25 cellular contexts compared by ENCODE assay signal in genomic region chr4:55707507-55707906, GRCh38.
"Had no signal": no experiment of that assay in that cellular context is flagged by ENCODE, and none has a peak within 500 bp of the region (broad histone marks: within the 10 kb centered on the region; RNA-seq: fewer than 3 reads in every experiment).

No MANE protein-coding gene starts in this region.

- H3K4me3 ChIP-seq: breast epithelium, coronary artery, MG63 had no signal

- H3K36me3 ChIP-seq: breast epithelium, MG63 had no signal

- H3K9me3 ChIP-seq: breast epithelium, MG63 had no signal

- H3K27me3 ChIP-seq: MG63 had no signal

- DNase-seq: activated CD4-positive, alpha-beta T cell treated with anti-CD3 and anti-CD28 coated beads for 48 hours; activated CD4-positive, alpha-beta T cell treated with anti-CD3 and anti-CD28 coated beads, Interleukin-2, amount 50 U/mL, for 4 hours; activated CD4-positive, CD25-positive, alpha-beta regulatory T cell treated with anti-CD3 and anti-CD28 coated beads, Interleukin-2, amount 50 U/mL, for 72 hours; activated CD8-positive, alpha-beta memory T cell treated with anti-CD3 and anti-CD28 coated beads, Interleukin-2, amount 50 U/mL, for 48 hours; activated CD8-positive, alpha-beta T cell treated with anti-CD3 and anti-CD28 coated beads, Interleukin-2, amount 10 ng/mL, durations not matched to agents 7 days and 5 days; activated naive CD4-positive, alpha-beta T cell; activated T-cell treated with anti-CD3 and anti-CD28 coated beads, Interleukin-2, amount 50 U/mL, for 1 hour; aorta; caudate nucleus; MG63; MV-4-11; NCI-H1092 treated with DMSO at 0.1 percent for 48 hours; NCI-H1417 treated with DMSO at 0.1 percent for 48 hours; NCI-H1694; NCI-H2029; NCI-H345; NCI-H510A; NCI-H526 treated with DMSO at 0.1 percent for 48 hours; RPMI8226; T-helper 17 cell; T-helper 9 cell had no signal

- H3K4me1 ChIP-seq: breast epithelium had no signal

- H3K27ac ChIP-seq: breast epithelium, coronary artery had no signal

- ATAC-seq: activated CD8-positive, alpha-beta T cell treated with anti-CD3 and anti-CD28 coated beads, Interleukin-2, amount 10 ng/mL, durations not matched to agents 7 days and 5 days; Right ventricle myocardium inferior; T-helper 17 cell; WTC11 had no signal
